In the genomic region with DNA sequence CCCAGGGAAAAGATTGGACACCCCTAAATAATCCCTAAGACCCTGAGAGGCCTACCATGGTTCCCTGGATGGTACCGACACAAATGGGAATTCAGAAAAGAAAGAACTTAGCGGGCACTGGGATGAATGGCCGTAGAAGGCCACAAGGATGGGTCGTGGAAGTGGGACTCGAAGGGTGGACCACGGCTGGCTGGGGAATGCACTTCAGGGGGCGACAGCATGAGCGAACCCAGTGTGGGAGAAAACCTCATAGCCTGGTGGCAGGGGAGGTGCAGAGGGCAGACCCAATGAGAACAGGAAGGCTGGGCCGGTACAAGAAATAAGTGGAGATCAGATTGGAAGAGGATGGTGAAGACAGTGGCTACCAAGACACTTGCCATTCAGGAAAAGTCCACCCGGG, we compare ENCODE assay signal across 12 cellular contexts. TPM values are rescaled to one million over a fixed set of nuclear protein-coding genes. Genes with fewer than 3 reads are reported as not detected.
A peak's percentile ranks its signal among the peaks of the same experiment; 100 is the strongest.
DNase-seq lines count a peak whose midpoint lies in the region; ATAC-seq, FAIRE-seq and TF ChIP-seq lines count a peak whose summit lies in the region.
"Had no signal": no experiment of that assay in that cellular context is flagged by ENCODE, and none has a peak within 500 bp of the region (broad histone marks: within the 10 kb centered on the region; RNA-seq: fewer than 3 reads in every experiment).

No MANE protein-coding gene starts in this region.

- TF ChIP-seq CTCF in CD14-positive monocyte (IDR thresholded peaks at IDR 0.05) (no peak), adrenal gland (IDR thresholded peaks at IDR 0.05) (no peak), kidney (IDR thresholded peaks at IDR 0.05; ENCODE audit: borderline replicate concordance, extremely low read depth, insufficient read depth) (no peak)

- H3K36me3 ChIP-seq in adrenal gland (replicated peaks in 1 of 2) (no peaks in the 10 kb centered on the region), kidney (ENCODE audit: control insufficient read depth in 1 of 2, insufficient read depth in 2 of 2, low read length in 2 of 2) (no peaks in the 10 kb centered on the region), skeletal muscle tissue (ENCODE audit: control insufficient read depth in 3 of 3, insufficient read depth in 3 of 3, low read length in 3 of 3) (no peaks in the 10 kb centered on the region)
- H3K36me3 ChIP-seq: BE2C had no signal

- DNase-seq in CD14-positive monocyte (ENCODE audit: low spot score) (no peak), adrenal gland (peak in 3 of 7 donors; percentile 8 to 42 (median 19)), kidney (no peak), NOMO-1 treated with dmso at 0.1 percent for 144 hours (lab: John Stamatoyannopoulos, UW; ENCODE audit: unreplicated experiment) (no peak)
- no peak for DNase-seq in activated CD4-positive, alpha-beta T cell treated with anti-CD3 and anti-CD28 coated beads for 4 hours
- DNase-seq: activated naive CD4-positive, alpha-beta T cell treated with anti-CD3 and anti-CD28 coated beads, Interleukin-2, amount 50 U/mL, for 16 hours; BE2C; naive thymus-derived CD4-positive, alpha-beta T cell had no signal

- H3K27ac ChIP-seq in adrenal gland (peak overlapping the region; percentile 70 to 83 (median 76)), kidney (ENCODE audit: low read depth in 2 of 2, low read length in 2 of 2) (peak overlapping the region; percentile 71 to 73), skeletal muscle tissue (ENCODE audit: low read depth, low read length) (peak overlapping the region; percentile 56)

- peak overlapping the region in 5 of 7 donors; percentile 55 to 85 (median 79) for H3K27ac Mint-ChIP-seq in CD14-positive monocyte
- H3K27ac Mint-ChIP-seq: naive thymus-derived CD4-positive, alpha-beta T cell; T-helper 1 cell treated with Interleukin-12 subunit alpha and Interleukin-12 subunit beta and Interleukin-4 antibody, amounts not matched to agents 30 μg/mL and 1 μg/mL, for 36 hours had no signal

- peaks cover 22 to 37% of the 10 kb centered on the region in 2 donors for H3K4me1 ChIP-seq in adrenal gland (replicated peaks in 1 of 2)
- H3K4me1 ChIP-seq in kidney (ENCODE audit: control insufficient read depth in 1 of 2, insufficient read depth in 1 of 2, low read depth in 1 of 2, low read length in 2 of 2): peaks cover 24 to 32% of the 10 kb centered on the region in 2 donors
- H3K4me1 ChIP-seq in skeletal muscle tissue (ENCODE audit: control insufficient read depth in 3 of 3, insufficient read depth in 3 of 3, low read length in 3 of 3): peaks cover 37 to 38% (median 38%) of the 10 kb centered on the region in 3 donors
- H3K4me1 ChIP-seq: BE2C had no signal

- intact Hi-C loops in CD14-positive monocyte (cut with micrococcal nuclease): no loop called here
- intact Hi-C loops in adrenal gland (cut with DNase I): no loop called here
- intact Hi-C loops in kidney (cut with DNase I): no loop called here

- WGBS in adrenal gland, 4 donors: 92 to 95% (median 94%) methylated on average over 10 of the region's 10 CpGs

- no peak overlapping the region for H3K9ac ChIP-seq in kidney (ENCODE audit: low read length in 2 of 2)
- H3K9ac ChIP-seq in skeletal muscle tissue (ENCODE audit: low read depth in 1 of 3, low read length in 3 of 3): peak overlapping the region in 1 of 3 donors; percentile 11

- FAIRE-seq in kidney (lab: Jason Lieb, UNC): no peak

- H3K27me3 Mint-ChIP-seq in CD14-positive monocyte (ENCODE audit: low read depth in 3 of 3): peaks cover 0 to 5% (median 3%) of the 10 kb centered on the region in 3 donors

- peaks cover 0 to 3% (median 0%) of the 10 kb centered on the region in 7 donors for H3K9me3 Mint-ChIP-seq in CD14-positive monocyte
- H3K9me3 Mint-ChIP-seq: T-helper 1 cell treated with Interleukin-12 subunit alpha and Interleukin-12 subunit beta and Interleukin-4 antibody, amounts not matched to agents 30 μg/mL and 1 μg/mL, for 36 hours had no signal

- H3K9me3 ChIP-seq in adrenal gland (replicated peaks in 1 of 3): no peaks in the 10 kb centered on the region
- no peaks in the 10 kb centered on the region for H3K9me3 ChIP-seq in kidney (ENCODE audit: control insufficient read depth in 1 of 2, low read length in 2 of 2)
- H3K9me3 ChIP-seq in skeletal muscle tissue (ENCODE audit: control insufficient read depth in 3 of 3, low read length in 3 of 3): no peaks in the 10 kb centered on the region
- H3K9me3 ChIP-seq: BE2C had no signal

- H3K4me3 ChIP-seq in adrenal gland (no peak overlapping the region), kidney (ENCODE audit: low read length in 2 of 2) (peak overlapping the region in 1 of 2 donors; percentile 31), skeletal muscle tissue (ENCODE audit: low read length in 3 of 3) (no peak overlapping the region)

- H3K4me1 Mint-ChIP-seq in CD14-positive monocyte: peaks cover 51% of the 10 kb centered on the region

- ATAC-seq in HG03025 (IDR thresholded peaks at IDR 0.05; ENCODE audit: low FRiP score, unreplicated experiment) (no peak), HG02840 (IDR thresholded peaks at IDR 0.05; ENCODE audit: low FRiP score, unreplicated experiment) (no peak)
- ATAC-seq: naive thymus-derived CD4-positive, alpha-beta T cell had no signal

- no peaks in the 10 kb centered on the region for H3K27me3 ChIP-seq in adrenal gland
- H3K27me3 ChIP-seq in skeletal muscle tissue (ENCODE audit: control insufficient read depth in 3 of 3, insufficient read depth in 3 of 3, low read length in 3 of 3): no peaks in the 10 kb centered on the region
- H3K27me3 ChIP-seq: BE2C had no signal

- H3K4me3 Mint-ChIP-seq in CD14-positive monocyte: no peak overlapping the region
- H3K4me3 Mint-ChIP-seq: naive thymus-derived CD4-positive, alpha-beta T cell; T-helper 1 cell treated with Interleukin-12 subunit alpha and Interleukin-12 subunit beta and Interleukin-4 antibody, amounts not matched to agents 30 μg/mL and 1 μg/mL, for 36 hours had no signal

- peaks cover 4 to 34% of the 10 kb centered on the region in 2 donors for H3K36me3 Mint-ChIP-seq in CD14-positive monocyte

- TF ChIP-seq POLR2A in adrenal gland (IDR thresholded peaks at IDR 0.05): no peak

RNA-seq across cellular contexts. Expression of gene LATS2, which starts 28.7 kb away (rescaled TPM):
- polyA plus RNA-seq in CD14-positive monocyte (1 to 10 TPM in 1 of 2 donors, under 1 TPM in 1; 0.96 to 1.0 TPM), adrenal gland (10 to 100 TPM in 2 of 3 donors, 1 to 10 TPM in 1; 9.8 to 10.5 (median 10.2) TPM), kidney (ENCODE audit: insufficient read depth, low read depth, low replicate concordance) (5.5 TPM)
- total RNA-seq in adrenal gland (10 to 100 TPM; 20.8 to 35.6 (median 28.0) TPM), kidney (26.3 TPM), skeletal muscle tissue (8.9 TPM)
- polyA plus RNA-seq: naive thymus-derived CD4-positive, alpha-beta T cell had no signal
